Comparison of ENCODE assay signal across 17 cellular contexts in the genomic region with DNA sequence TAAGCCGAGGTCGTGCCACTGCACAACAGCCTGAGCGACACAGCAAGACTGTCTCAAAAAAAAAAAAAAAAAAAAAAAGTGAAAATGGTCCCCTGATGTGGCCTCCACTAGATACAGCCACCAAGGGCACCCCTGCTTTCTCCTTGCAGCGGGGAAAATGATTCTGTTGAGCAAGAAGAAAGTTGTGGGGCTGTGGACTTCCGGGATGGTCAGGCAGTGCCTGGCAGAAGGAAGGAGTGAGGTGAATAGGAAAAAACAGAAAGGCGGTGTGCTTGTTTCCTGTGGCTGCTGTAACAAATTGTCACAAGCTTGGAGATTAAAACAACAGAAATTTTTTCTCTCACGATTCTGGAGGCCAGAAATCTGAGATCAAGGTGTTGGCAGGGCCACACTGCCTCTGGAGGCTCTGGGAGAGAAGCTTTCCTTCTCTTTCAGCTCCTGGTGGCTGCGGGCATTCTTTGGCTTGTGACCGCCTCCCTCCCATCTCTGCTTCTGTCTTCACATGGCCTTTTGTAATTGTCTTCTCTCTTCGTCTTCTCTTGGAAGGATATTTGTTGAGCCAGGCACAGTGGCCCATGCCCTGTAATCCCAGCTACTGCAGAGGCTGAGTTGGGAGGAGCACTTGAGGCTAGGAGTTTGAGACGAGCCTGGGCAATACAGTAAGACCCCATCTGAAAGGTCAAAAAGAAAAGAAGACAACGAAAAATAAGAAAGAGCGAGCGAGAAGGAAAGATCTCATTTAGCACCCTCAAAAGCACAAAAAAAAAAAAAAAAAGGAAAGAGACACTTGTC.
A peak's percentile ranks its signal among the peaks of the same experiment; 100 is the strongest.
DNase-seq lines count a peak whose midpoint lies in the region; ATAC-seq and TF ChIP-seq lines count a peak whose summit lies in the region.
"Had no signal": no experiment of that assay in that cellular context is flagged by ENCODE, and none has a peak within 500 bp of the region (broad histone marks: within the 10 kb centered on the region; RNA-seq: fewer than 3 reads in every experiment).

No MANE protein-coding gene starts in this region.

- H3K4me1 Mint-ChIP-seq in CD8-positive, alpha-beta T cell (ENCODE audit: low read depth): peaks cover 11% of the 10 kb centered on the region

- no peaks in the 10 kb centered on the region for H4K20me1 ChIP-seq in hepatocyte (ENCODE audit: insufficient read depth, poor library complexity, severe bottlenecking)

- POLR2A ChIA-PET in CD8-positive, alpha-beta T cell (lab: Charles Lee): interaction anchor here (1.1 to 1.2 kb wide), 2 partner anchors 9 to 165 kb away, joined by 3 read pairs; a partner anchor contains a TSS

- H3K4me3 ChIP-seq in CD8-positive, alpha-beta T cell (ENCODE audit: low read depth, low read length): no peak overlapping the region
- no peak overlapping the region for H3K4me3 ChIP-seq in SK-N-MC
- no peak overlapping the region for H3K4me3 ChIP-seq in mesenchymal stem cell (ENCODE audit: insufficient read depth in 1 of 2, low read depth in 1 of 2, low read length in 2 of 2)
- H3K4me3 ChIP-seq in hepatocyte: no peak overlapping the region

- TF ChIP-seq CTCF in CD8-positive, alpha-beta T cell (IDR thresholded peaks at IDR 0.05): no peak
- no peak for TF ChIP-seq CTCF in hepatocyte (IDR thresholded peaks at IDR 0.05; ENCODE audit: poor library complexity)

- H3K36me3 ChIP-seq in CD8-positive, alpha-beta T cell (ENCODE audit: insufficient read depth, low read length): no peaks in the 10 kb centered on the region
- no peaks in the 10 kb centered on the region for H3K36me3 ChIP-seq in KOPT-K1 (ENCODE audit: insufficient read depth, low read length)
- no peaks in the 10 kb centered on the region for H3K36me3 ChIP-seq in SK-N-MC (ENCODE audit: insufficient read depth, low read length)
- no peaks in the 10 kb centered on the region for H3K36me3 ChIP-seq in mesenchymal stem cell (ENCODE audit: control insufficient read depth in 1 of 2, insufficient read depth in 2 of 2, low read depth in 1 of 2, low read length in 2 of 2)
- no peaks in the 10 kb centered on the region for H3K36me3 ChIP-seq in hepatocyte (replicated peaks; ENCODE audit: insufficient read depth, low read depth)

- H2AK5ac ChIP-seq in mesenchymal stem cell (ENCODE audit: low read length, severe bottlenecking): no peak overlapping the region

- peaks cover 11% of the 10 kb centered on the region for H3K9me3 Mint-ChIP-seq in CD8-positive, alpha-beta T cell

- no peak overlapping the region for H3K27ac ChIP-seq in CD8-positive, alpha-beta T cell (ENCODE audit: low read depth, low read length)
- H3K27ac ChIP-seq in KOPT-K1 (ENCODE audit: low read depth, low read length, poor library complexity, severe bottlenecking): peak overlapping the region; percentile 6
- peak overlapping the region; percentile 10; the same call in 1 of the 2 replicates for H3K27ac ChIP-seq in SK-N-MC
- no peak overlapping the region for H3K27ac ChIP-seq in mesenchymal stem cell (ENCODE audit: low read length, poor library complexity, severe bottlenecking)
- H3K27ac ChIP-seq in hepatocyte: no peak overlapping the region

- H2AFZ ChIP-seq in mesenchymal stem cell (ENCODE audit: low read depth, low read length) (no peak overlapping the region), hepatocyte (no peak overlapping the region)

- intact Hi-C loops in CD8-positive, alpha-beta T cell (cut with DNase I, micrococcal nuclease): no loop called here

- H3K79me1 ChIP-seq in mesenchymal stem cell (replicated peaks; ENCODE audit: low read length, poor library complexity, severe bottlenecking): no peaks in the 10 kb centered on the region

- H3K9me3 ChIP-seq in CD8-positive, alpha-beta T cell (ENCODE audit: low read length): no peaks in the 10 kb centered on the region
- H3K9me3 ChIP-seq in KOPT-K1 (ENCODE audit: insufficient read depth, low read length, poor library complexity, severe bottlenecking) (peaks cover 9% of the 10 kb centered on the region), SK-N-MC (ENCODE audit: low read depth, low read length) (no peaks in the 10 kb centered on the region), mesenchymal stem cell (ENCODE audit: control insufficient read depth, low read length) (peaks cover 12% of the 10 kb centered on the region), hepatocyte (ENCODE audit: low read depth) (no peaks in the 10 kb centered on the region)

- H3K4ac ChIP-seq in mesenchymal stem cell (ENCODE audit: low read depth in 1 of 2, low read length in 2 of 2): no peak overlapping the region

- peaks cover 2% of the 10 kb centered on the region for H3K36me3 Mint-ChIP-seq in CD8-positive, alpha-beta T cell

- no peak overlapping the region for H2BK12ac ChIP-seq in mesenchymal stem cell (ENCODE audit: low read length in 2 of 2)

- H2BK15ac ChIP-seq in mesenchymal stem cell (ENCODE audit: low read depth, poor library complexity, severe bottlenecking): peak overlapping the region; percentile 26

- H3K27me3 Mint-ChIP-seq in CD8-positive, alpha-beta T cell (ENCODE audit: low read depth): no peaks in the 10 kb centered on the region
- H3K27me3 Mint-ChIP-seq: B cell had no signal

- no peak overlapping the region for H3K4me3 Mint-ChIP-seq in CD8-positive, alpha-beta T cell
- H3K4me3 Mint-ChIP-seq: B cell had no signal

- WGBS in mesenchymal stem cell: 92% methylated on average over 11 of the region's 14 CpGs
- WGBS in hepatocyte (ENCODE audit: low lambda C conversion rate, missing lambda C conversion rate): 91% methylated on average over 14 of the region's 14 CpGs

- no peak overlapping the region for H3K23ac ChIP-seq in mesenchymal stem cell (ENCODE audit: low read length in 2 of 2)

- no peak overlapping the region for H2BK120ac ChIP-seq in mesenchymal stem cell (ENCODE audit: low read depth, low read length)

- no peaks in the 10 kb centered on the region for H3K4me1 ChIP-seq in CD8-positive, alpha-beta T cell (ENCODE audit: insufficient read depth, low read length)
- H3K4me1 ChIP-seq in mesenchymal stem cell (ENCODE audit: control insufficient read depth, insufficient read depth, low read depth, low read length) (peaks cover 8% of the 10 kb centered on the region), hepatocyte (ENCODE audit: insufficient read depth) (no peaks in the 10 kb centered on the region)

- no peak overlapping the region for H3K4me2 ChIP-seq in mesenchymal stem cell (ENCODE audit: low read length, poor library complexity, severe bottlenecking)
- H3K4me2 ChIP-seq in hepatocyte: no peak overlapping the region

- H3K9me2 ChIP-seq in hepatocyte (replicated peaks; ENCODE audit: insufficient read depth): no peaks in the 10 kb centered on the region

- H4K8ac ChIP-seq in mesenchymal stem cell (ENCODE audit: low read length): no peak overlapping the region

- peak overlapping the region; percentile 69 for H3K27ac Mint-ChIP-seq in CD8-positive, alpha-beta T cell
- H3K27ac Mint-ChIP-seq: B cell; CD8-positive, alpha-beta memory T cell had no signal

- H3K18ac ChIP-seq in mesenchymal stem cell (ENCODE audit: low read depth in 1 of 2, low read length in 2 of 2): no peak overlapping the region

- CTCF ChIA-PET in CD8-positive, alpha-beta T cell (lab: Charles Lee): no interaction called here

- no peak overlapping the region for H3K14ac ChIP-seq in mesenchymal stem cell (ENCODE audit: low read length in 2 of 2)

- ATAC-seq in CD8-positive, alpha-beta T cell: no peak
- ATAC-seq: HepG2 had no signal

- no peak overlapping the region for H2BK5ac ChIP-seq in mesenchymal stem cell (ENCODE audit: low read depth, low read length, poor library complexity, severe bottlenecking)

- H4K91ac ChIP-seq in mesenchymal stem cell (ENCODE audit: low read length): no peak overlapping the region

- no peak for DNase-seq in CD8-positive, alpha-beta T cell
- DNase-seq in SK-N-MC (ENCODE audit: low read depth, low spot score): no peak
- no peak for DNase-seq in mesenchymal stem cell
- DNase-seq in NCI-H524 (lab: John Stamatoyannopoulos, UW): no peak
- no peak for DNase-seq in HuH-7.5 (ENCODE audit: low spot score)
- DNase-seq in hepatocyte (ENCODE audit: low spot score): no peak
- no peak for DNase-seq in germinal center (ENCODE audit: low spot score)
- DNase-seq: ACHN; CD8-positive, alpha-beta memory T cell; H7; NCI-H1092; NCI-H2227 treated with DMSO at 0.1 percent for 48 hours; NCI-H69; SHP77 treated with DMSO at 0.1 percent for 48 hours had no signal

- no peak overlapping the region for H3K9ac ChIP-seq in SK-N-MC (ENCODE audit: insufficient read length)
- H3K9ac ChIP-seq in mesenchymal stem cell (ENCODE audit: low read length): no peak overlapping the region

- H3K27me3 ChIP-seq in CD8-positive, alpha-beta T cell (ENCODE audit: insufficient read depth, low read length): no peaks in the 10 kb centered on the region
- H3K27me3 ChIP-seq in mesenchymal stem cell (ENCODE audit: control insufficient read depth in 1 of 2, insufficient read depth in 1 of 2, low read length in 2 of 2) (no peaks in the 10 kb centered on the region), hepatocyte (no peaks in the 10 kb centered on the region)

- H3K79me2 ChIP-seq in hepatocyte: no peaks in the 10 kb centered on the region

Comparison
In these comparisons a context has a peak if more than half of its experiments do, and no peak if none do; other contexts are left out.
1. H3K27ac ChIP-seq: peak in KOPT-K1 (single experiment) and SK-N-MC (single experiment); none in CD8-positive, alpha-beta T cell (single experiment), mesenchymal stem cell (single experiment) and hepatocyte (single experiment).